ENCODE assay signal across 8 cellular contexts in the genomic region with DNA sequence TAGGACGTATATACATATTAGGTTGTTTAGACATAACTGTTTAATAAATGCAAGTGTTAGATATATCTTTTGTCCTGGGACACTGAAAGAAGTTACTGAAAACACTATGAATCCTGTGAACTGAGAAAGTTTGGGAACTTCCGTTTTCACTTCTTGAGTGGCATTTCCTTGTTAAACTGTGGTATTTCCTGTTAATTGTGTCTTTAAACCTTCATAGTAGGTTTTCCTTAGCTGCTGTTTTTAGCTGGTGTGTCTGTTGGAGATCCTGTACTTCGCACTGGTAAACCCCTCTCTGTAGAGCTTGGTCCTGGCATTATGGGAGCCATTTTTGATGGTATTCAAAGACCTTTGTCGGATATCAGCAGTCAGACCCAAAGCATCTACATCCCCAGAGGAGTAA.
DNase-seq lines count a peak whose midpoint lies in the region; ATAC-seq and TF ChIP-seq lines count a peak whose summit lies in the region.

No MANE protein-coding gene starts in this region.

- in situ Hi-C loops in KBM-7 (cut with MboI; ENCODE audit: low pct_unique_long_range_greater_than_20kb, low sequenced_read_pairs): no loop called here

- no peaks in the 10 kb centered on the region for H3K27me3 ChIP-seq in duodenal mucosa (ENCODE audit: control insufficient read depth in 1 of 2, insufficient read depth in 2 of 2, low read length in 2 of 2)
- no peaks in the 10 kb centered on the region for H3K27me3 ChIP-seq in parathyroid adenoma (ENCODE audit: control insufficient read depth, insufficient read depth, low read length)

- no peaks in the 10 kb centered on the region for H3K4me1 ChIP-seq in duodenal mucosa (ENCODE audit: control insufficient read depth in 1 of 2, insufficient read depth in 2 of 2, low read length in 2 of 2)
- peaks cover 2% of the 10 kb centered on the region for H3K4me1 ChIP-seq in parathyroid adenoma

- H3K9me3 ChIP-seq in duodenal mucosa (ENCODE audit: control insufficient read depth in 1 of 2, low read length in 2 of 2): no peaks in the 10 kb centered on the region
- no peaks in the 10 kb centered on the region for H3K9me3 ChIP-seq in parathyroid adenoma (ENCODE audit: control insufficient read depth, low read length)

- no peak for TF ChIP-seq CTCF in parathyroid adenoma (IDR thresholded peaks at IDR 0.05)

- no peaks in the 10 kb centered on the region for H3K79me2 ChIP-seq in parathyroid adenoma

- H3K36me3 ChIP-seq in duodenal mucosa (ENCODE audit: control insufficient read depth in 1 of 2, insufficient read depth in 2 of 2, low read length in 2 of 2): peaks cover 12% of the 10 kb centered on the region in 2 donors
- H3K36me3 ChIP-seq in parathyroid adenoma (ENCODE audit: control insufficient read depth, insufficient read depth, low read length): no peaks in the 10 kb centered on the region

- no peak overlapping the region for H2AFZ ChIP-seq in parathyroid adenoma

- peak; percentile 25 for DNase-seq in GF-D8 (lab: John Stamatoyannopoulos, UW)
- peak; percentile 53 for DNase-seq in KBM-7
- no peak for DNase-seq in SHP77 treated with DMSO at 0.1 percent for 48 hours (lab: John Stamatoyannopoulos, UW)
- no peak for DNase-seq in RKO (ENCODE audit: low spot score)

- no peak overlapping the region for H3K9ac ChIP-seq in duodenal mucosa (ENCODE audit: low read depth in 1 of 2, low read length in 2 of 2)
- H3K9ac ChIP-seq in parathyroid adenoma: no peak overlapping the region

- H3K4me3 ChIP-seq in duodenal mucosa (ENCODE audit: low read depth in 1 of 2, low read length in 2 of 2): no peak overlapping the region
- no peak overlapping the region for H3K4me3 ChIP-seq in parathyroid adenoma (ENCODE audit: low read depth, low read length)

- H3K27ac ChIP-seq in duodenal mucosa (ENCODE audit: low read depth, low read length) (peak overlapping the region; percentile 32), parathyroid adenoma (peak overlapping the region; percentile 22)

- ATAC-seq in HG03095 (IDR thresholded peaks at IDR 0.05; ENCODE audit: unreplicated experiment): no peak
- no peak for ATAC-seq in GM19397 (IDR thresholded peaks at IDR 0.05; ENCODE audit: unreplicated experiment)

- no peak overlapping the region for H3K4me2 ChIP-seq in parathyroid adenoma (ENCODE audit: low read length)

Comparison
In these comparisons a context has a peak if more than half of its experiments do, and no peak if none do; other contexts are left out.
1. DNase-seq: peak in GF-D8 (single experiment) and KBM-7 (single experiment); none in SHP77 treated with DMSO at 0.1 percent for 48 hours (single experiment) and RKO (single experiment).